Comparison of ENCODE assay signal across 8 cellular contexts in the genomic region with DNA sequence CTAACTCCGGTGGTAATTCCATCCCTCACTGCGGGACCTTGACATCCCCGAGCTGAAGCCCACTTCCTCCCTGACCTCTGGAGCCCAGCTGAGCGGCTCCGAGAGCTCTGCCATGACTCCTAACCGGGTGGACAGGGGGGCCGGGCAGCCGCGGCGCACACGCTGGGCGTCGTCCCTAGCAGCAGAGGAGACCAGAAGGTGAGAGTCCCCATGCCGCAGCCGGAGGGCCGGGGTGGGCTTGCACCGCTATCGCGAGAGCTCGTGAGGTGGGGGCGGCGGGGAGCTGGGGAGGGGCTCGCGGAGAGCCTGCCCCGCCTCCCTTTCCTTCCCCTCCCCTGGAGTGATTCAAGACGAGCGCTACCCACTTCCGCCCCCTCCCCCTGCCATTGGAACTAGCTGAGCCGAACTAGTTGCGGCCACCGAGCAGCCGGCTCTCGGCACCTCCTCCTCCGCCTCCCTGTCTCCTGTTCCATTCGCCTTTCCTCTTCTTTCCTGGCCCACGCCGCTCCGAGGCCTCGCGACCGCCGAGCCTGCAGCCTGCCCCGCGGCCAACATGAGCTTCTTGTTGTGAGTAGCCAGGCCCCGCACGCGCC. TPM values are rescaled to one million over a fixed set of nuclear protein-coding genes. Genes with fewer than 3 reads are reported as not detected.
DNase-seq lines count a peak whose midpoint lies in the region; ATAC-seq, FAIRE-seq and TF ChIP-seq lines count a peak whose summit lies in the region.

TSS of gene MOB1B (plus strand) at position 386 of the 593 bp plus-strand sequence. CDS start at position 554, 168 bp downstream.

- H3K36me3 ChIP-seq in psoas muscle (ENCODE audit: insufficient read depth in 1 of 2, low read depth in 1 of 2): peaks cover 0 to 15% of the 10 kb centered on the region in 2 donors

- TF ChIP-seq CTCF in GM12874 (IDR thresholded peaks at IDR 0.05; ENCODE audit: insufficient read depth, low read depth, low read length) (peak; percentile 58), psoas muscle (IDR thresholded peaks at IDR 0.05) (peak; percentile 43)

- FAIRE-seq in urothelium cell line (lab: Jason Lieb, UNC): no peak

- H3K4me3 ChIP-seq in psoas muscle: peak within 1 kb of the TSS; percentile 90

- DNase-seq in NCI-H128 (lab: John Stamatoyannopoulos, UW; ENCODE audit: unreplicated experiment) (peak; percentile 40), amniotic stem cell (lab: John Stamatoyannopoulos, UW) (peak; percentile 78), left ventricle myocardium superior (peak; percentile 91), psoas muscle (peak; percentile 87 to 90), urothelium cell line (ENCODE audit: low spot score) (peak; percentile 95)

- peak; percentile 94 for ATAC-seq in HG02642 (IDR thresholded peaks at IDR 0.05; ENCODE audit: poor library complexity, unreplicated experiment)
- ATAC-seq in left ventricle myocardium superior: peak; percentile 98
- peak; percentile 95 to 97 (median 96) for ATAC-seq in psoas muscle

- peak within 1 kb of the TSS; percentile 85 for H3K27ac ChIP-seq in psoas muscle

- WGBS in psoas muscle, 3 donors: 0 to 1% (median 1%) methylated on average over 31 to 47 of the region's 47 CpGs

- H3K9me3 ChIP-seq in psoas muscle: no peaks in the 10 kb centered on the region

- no peaks in the 10 kb centered on the region for H3K27me3 ChIP-seq in psoas muscle (ENCODE audit: insufficient read depth in 3 of 3, low read length in 2 of 3)

- peaks cover 4% of the 10 kb centered on the region for H3K4me1 ChIP-seq in psoas muscle

- intact Hi-C loops in T-helper 1 cell treated with Interleukin-12 subunit alpha and Interleukin-12 subunit beta and Interleukin-4 antibody, amounts not matched to agents 30 ng/mL and 1 ng/mL, for 36 hours (cut with micrococcal nuclease): loop anchor here (1.0 to 2.0 kb wide), 10 partner anchors 25 to 283 kb away; partner anchors contain the start of genes DCK, GRSF1 and UTP3
- intact Hi-C loops in left ventricle myocardium superior (cut with micrococcal nuclease): no loop called here
- intact Hi-C loops in psoas muscle (cut with DNase I): loop anchor here (2.0 to 10.0 kb wide), 3 partner anchors 59 to 217 kb away; partner anchors contain the start of genes DCK (in 1 of the 2) and UTP3 (in 1 of the 2)

RNA-seq across cellular contexts. Expression of gene MOB1B, which starts in this region (rescaled TPM):
- total RNA-seq in T-helper 1 cell treated with Interleukin-12 subunit alpha and Interleukin-12 subunit beta and Interleukin-4 antibody, amounts not matched to agents 30 ng/mL and 1 ng/mL, for 36 hours: 20.2 and 20.8 TPM in 2 replicates
- total RNA-seq in left ventricle myocardium superior: 18.4 TPM
- total RNA-seq in psoas muscle: 10 to 100 TPM in 3 of 4 donors, 1 to 10 TPM in 1; 9.8 to 22.3 (median 12.8) TPM
- 1 to 10 TPM; 2.8 to 5.7 (median 5.4) TPM for polyA plus RNA-seq in psoas muscle

Comparison
In these comparisons a context has a peak if more than half of its experiments do, and no peak if none do; other contexts are left out.
1. Peak in every context shown above with its lines: DNase-seq, ATAC-seq, H3K4me3 ChIP-seq and H3K27ac ChIP-seq.
2. DNase-seq: peak in every context shown above with its lines; median percentile 95 in urothelium cell line; 91 in left ventricle myocardium superior; 88 in psoas muscle; 78 in amniotic stem cell; 40 in NCI-H128.